1 cellular context compared by ENCODE assay signal in genomic region chr3:40086890-40087884, GRCh38.
TF ChIP-seq lines count a peak whose summit lies in the region.

No MANE protein-coding gene starts in this region.

TF ChIP-seq in HepG2, 621 proteins besides CTCF, POLR2A, EP300 and RAD21 (continued from another document and continues in another):
- no peak for TF ChIP-seq PRDM4 (CRISPR knock-in tag; IDR thresholded peaks at IDR 0.05; ENCODE audit: borderline replicate concordance)
- peak; percentile 88 for TF ChIP-seq ARID5B (CRISPR knock-in tag; IDR thresholded peaks at IDR 0.05)
- TF ChIP-seq ATAD3A (CRISPR knock-in tag; IDR thresholded peaks at IDR 0.05): no peak
- TF ChIP-seq SALL2 (CRISPR knock-in tag; IDR thresholded peaks at IDR 0.05): no peak
- no peak for TF ChIP-seq ETS1 (CRISPR knock-in tag; IDR thresholded peaks at IDR 0.05)
- TF ChIP-seq MEIS2 (CRISPR knock-in tag; IDR thresholded peaks at IDR 0.05): no peak
- no peak for TF ChIP-seq MTF1 (CRISPR knock-in tag; IDR thresholded peaks at IDR 0.05)
- no peak for TF ChIP-seq ZNF7 (CRISPR knock-in tag; IDR thresholded peaks at IDR 0.05)
- TF ChIP-seq ZNF546 (CRISPR knock-in tag; conservative IDR thresholded peaks at IDR 0.05): no peak
- no peak for TF ChIP-seq ZNF775 (CRISPR knock-in tag; IDR thresholded peaks at IDR 0.05; ENCODE audit: borderline replicate concordance)
- TF ChIP-seq ZBTB43 (CRISPR knock-in tag; conservative IDR thresholded peaks at IDR 0.05): no peak
- no peak for TF ChIP-seq ZNF562 (CRISPR knock-in tag; IDR thresholded peaks at IDR 0.05; ENCODE audit: borderline replicate concordance)
- TF ChIP-seq HNRNPK (IDR thresholded peaks at IDR 0.05; ENCODE audit: low read depth, low read length, poor library complexity, severe bottlenecking): no peak
- no peak for TF ChIP-seq SMAD1 (CRISPR knock-in tag; IDR thresholded peaks at IDR 0.05; ENCODE audit: borderline replicate concordance, low read depth)
- no peak for TF ChIP-seq ATF6 (CRISPR knock-in tag; conservative IDR thresholded peaks at IDR 0.05)
- TF ChIP-seq TAF1 (CRISPR knock-in tag; IDR thresholded peaks at IDR 0.05): no peak
- no peak for TF ChIP-seq PRMT3 (CRISPR knock-in tag; IDR thresholded peaks at IDR 0.05; ENCODE audit: borderline replicate concordance, low read depth)
- no peak for TF ChIP-seq BCLAF1 (IDR thresholded peaks at IDR 0.05)
- TF ChIP-seq ONECUT2 (CRISPR knock-in tag; IDR thresholded peaks at IDR 0.05): no peak
- TF ChIP-seq THAP9 (CRISPR knock-in tag; IDR thresholded peaks at IDR 0.05; ENCODE audit: borderline replicate concordance): no peak
- TF ChIP-seq PTBP1 (IDR thresholded peaks at IDR 0.05; ENCODE audit: low read depth, low read length, poor library complexity, severe bottlenecking): no peak
- no peak for TF ChIP-seq ZNF761 (CRISPR knock-in tag; conservative IDR thresholded peaks at IDR 0.05)
- no peak for TF ChIP-seq ZNF136 (CRISPR knock-in tag; IDR thresholded peaks at IDR 0.05; ENCODE audit: low read depth)
- no peak for TF ChIP-seq TRAFD1 (CRISPR knock-in tag; IDR thresholded peaks at IDR 0.05; ENCODE audit: borderline replicate concordance)
- no peak for TF ChIP-seq ZNF430 (CRISPR knock-in tag; IDR thresholded peaks at IDR 0.05)
- TF ChIP-seq MNT (IDR thresholded peaks at IDR 0.05): no peak
- TF ChIP-seq ZNF317 (CRISPR knock-in tag; IDR thresholded peaks at IDR 0.05): no peak
- TF ChIP-seq PHF21A (CRISPR knock-in tag; IDR thresholded peaks at IDR 0.05): peak; percentile 87
- no peak for TF ChIP-seq THYN1 (CRISPR knock-in tag; IDR thresholded peaks at IDR 0.05; ENCODE audit: borderline replicate concordance, low read depth)
- no peak for TF ChIP-seq ZMAT3 (CRISPR knock-in tag; conservative IDR thresholded peaks at IDR 0.05)
- no peak for TF ChIP-seq ZNF225 (CRISPR knock-in tag; IDR thresholded peaks at IDR 0.05)
- TF ChIP-seq KLF16 (CRISPR knock-in tag; IDR thresholded peaks at IDR 0.05): 0 out of 4 replicates have a peak, but pooled peaks of 1 of the 2 experiments have one; percentile 20
- TF ChIP-seq MZF1 (CRISPR knock-in tag; IDR thresholded peaks at IDR 0.05; ENCODE audit: borderline replicate concordance): no peak
- TF ChIP-seq ZNF549 (CRISPR knock-in tag; IDR thresholded peaks at IDR 0.05): no peak
- no peak for TF ChIP-seq ZNF674 (CRISPR knock-in tag; IDR thresholded peaks at IDR 0.05; ENCODE audit: low read depth)
- TF ChIP-seq NBN (conservative IDR thresholded peaks at IDR 0.05): no peak
- no peak for TF ChIP-seq E2F2 (CRISPR knock-in tag; IDR thresholded peaks at IDR 0.05; ENCODE audit: borderline replicate concordance)
- TF ChIP-seq HNF4A (CRISPR knock-in tag; IDR thresholded peaks at IDR 0.05): no peak
- TF ChIP-seq CHD4 (IDR thresholded peaks at IDR 0.05; ENCODE audit: borderline replicate concordance, low read length): no peak
- TF ChIP-seq TCF12 (IDR thresholded peaks at IDR 0.05): no peak
- TF ChIP-seq TCF12 (CRISPR knock-in tag; IDR thresholded peaks at IDR 0.05): no peak
- no peak for TF ChIP-seq ZNF570 (CRISPR knock-in tag; IDR thresholded peaks at IDR 0.05; ENCODE audit: borderline replicate concordance)
